ENCODE assay signal across 35 cellular contexts in genomic region chr4:153912296-153912695, GRCh38.
"Had no signal": no experiment of that assay in that cellular context is flagged by ENCODE, and none has a peak within 500 bp of the region (broad histone marks: within the 10 kb centered on the region; RNA-seq: fewer than 3 reads in every experiment).

No MANE protein-coding gene starts in this region.

- H3K9me3 ChIP-seq: MG63 had no signal

- H3K36me3 ChIP-seq: MG63 had no signal

- H3K27ac ChIP-seq: KMS-11 had no signal

- H3K4me3 ChIP-seq: MG63 had no signal

- H3K27me3 ChIP-seq: MG63 had no signal

- DNase-seq: Karpas-422, Kasumi-1, KBM-7, KG1, MG63, MM.1S, MV-4-11, NCI-H1048, NCI-H1092, NCI-H1092 treated with DMSO at 0.1 percent for 48 hours, NCI-H1105, NCI-H1105 treated with DMSO at 0.1 percent for 48 hours, NCI-H1417, NCI-H1417 treated with DMSO at 0.1 percent for 48 hours, NCI-H1436, NCI-H1436 treated with DMSO at 0.1 percent for 48 hours, NCI-H146, NCI-H1694, NCI-H1694 treated with DMSO at 0.1 percent for 48 hours, NCI-H187, NCI-H187 treated with DMSO at 0.1 percent for 48 hours, NCI-H1930, NCI-H2029, NCI-H2029 treated with DMSO at 0.1 percent for 48 hours, NCI-H2081, NCI-H2081 treated with DMSO at 0.1 percent for 48 hours, NCI-H2107, NCI-H2171, NCI-H2171 treated with DMSO at 0.1 percent for 48 hours, NCI-H2227 treated with DMSO at 0.1 percent for 48 hours, NCI-H226, NCI-H345, NCI-H446, NCI-H446 treated with DMSO at 0.1 percent for 48 hours had no signal
